ENCODE assay signal across 1 cellular context in genomic region chr2:232476045-232476444, GRCh38.
TF ChIP-seq lines count a peak whose summit lies in the region.

No MANE protein-coding gene starts in this region.

TF ChIP-seq in H1, 55 proteins besides CTCF, POLR2A, EP300 and RAD21:
- TF ChIP-seq ATF2 (IDR thresholded peaks at IDR 0.05; ENCODE audit: low read length) (no peak), SP4 (IDR thresholded peaks at IDR 0.05; ENCODE audit: low read length) (no peak), CBX8 (IDR thresholded peaks at IDR 0.05; ENCODE audit: borderline replicate concordance, low read depth, low read length) (no peak), SIN3A (conservative IDR thresholded peaks at IDR 0.05 in 1 of 2, IDR thresholded peaks at IDR 0.05 in 1 of 2; ENCODE audit: low read depth in 1 of 2, low read length in 2 of 2) (no peak), RFX5 (IDR thresholded peaks at IDR 0.05; ENCODE audit: borderline replicate concordance, low read depth, low read length) (no peak), CBX5 (IDR thresholded peaks at IDR 0.05; ENCODE audit: low read depth, low read length) (no peak), BACH1 (IDR thresholded peaks at IDR 0.05; ENCODE audit: low read length) (no peak), PHF8 (conservative IDR thresholded peaks at IDR 0.05; ENCODE audit: low read depth, low read length) (no peak), EZH2 (IDR thresholded peaks at IDR 0.05; ENCODE audit: low read depth, low read length, severe bottlenecking) (no peak), CHD2 (IDR thresholded peaks at IDR 0.05; ENCODE audit: low read length) (no peak), SAP30 (IDR thresholded peaks at IDR 0.05; ENCODE audit: insufficient read depth, insufficient replicate concordance, low read length) (no peak), GTF2F1 (IDR thresholded peaks at IDR 0.05; ENCODE audit: borderline replicate concordance, low read depth, low read length) (no peak), GABPA (IDR thresholded peaks at IDR 0.05; ENCODE audit: borderline replicate concordance, insufficient read depth, low read length) (no peak), ATF3 (IDR thresholded peaks at IDR 0.05; ENCODE audit: insufficient read depth, low read depth, low read length) (no peak), CTBP2 (IDR thresholded peaks at IDR 0.05; ENCODE audit: borderline replicate concordance, insufficient read depth, insufficient read length, low read length) (no peak)
